21 cellular contexts compared by ENCODE assay signal in genomic region chr5:137269297-137269696, GRCh38.
"Had no signal": no experiment of that assay in that cellular context is flagged by ENCODE, and none has a peak within 500 bp of the region (broad histone marks: within the 10 kb centered on the region; RNA-seq: fewer than 3 reads in every experiment).

No MANE protein-coding gene starts in this region.

- H3K27ac ChIP-seq: ascending aorta, body of pancreas, SJCRH30 had no signal

- H3K36me3 ChIP-seq: ascending aorta, SJCRH30 had no signal

- H3K4me3 ChIP-seq: ascending aorta, body of pancreas, SJCRH30 had no signal

- H3K27me3 ChIP-seq: ascending aorta, body of pancreas, SJCRH30 had no signal

- ATAC-seq: activated CD8-positive, alpha-beta memory T cell treated with anti-CD3 and anti-CD28 coated beads, Interleukin-2, amount 10 ng/mL, durations not matched to agents 7 days and 5 days; body of pancreas; T-helper 17 cell had no signal

- H3K4me1 ChIP-seq: ascending aorta, SJCRH30 had no signal

- H3K9me3 ChIP-seq: ascending aorta, body of pancreas, SJCRH30 had no signal

- DNase-seq: activated B cell treated with CpG ODN at 0.5 μM for 24 hours; activated CD4-positive, alpha-beta T cell treated with anti-CD3 and anti-CD28 coated beads for 1 hour; activated CD4-positive, alpha-beta T cell treated with anti-CD3 and anti-CD28 coated beads, Interleukin-2, amount 10 ng/mL, durations not matched to agents 24 days and 14 days; activated CD4-positive, alpha-beta T cell treated with anti-CD3 and anti-CD28 coated beads, Interleukin-2, amount 50 U/mL, for 48 hours; activated CD8-positive, alpha-beta memory T cell treated with anti-CD3 and anti-CD28 coated beads, Interleukin-2, amount 10 ng/mL, durations not matched to agents 7 days and 5 days; activated effector memory CD4-positive, alpha-beta T cell treated with Interleukin-2 at 50 U/mL for 16 hours; activated naive CD4-positive, alpha-beta T cell; activated T-cell treated with anti-CD3 and anti-CD28 coated beads, Interleukin-2, amount 50 U/mL, for 24 hours; amniotic stem cell; body of pancreas; KG1; NCI-H1092; NCI-H1417; NCI-H1930; NCI-H446; NCI-H524; NCI-H748 treated with DMSO at 0.1 percent for 48 hours; SJCRH30; T-helper 17 cell; T-helper 9 cell had no signal
